In genomic region chr5:94577466-94578245, GRCh38 we compare ENCODE assay signal across 10 cellular contexts. TPM values are rescaled to one million over a fixed set of nuclear protein-coding genes. Genes with fewer than 3 reads are reported as not detected.
DNase-seq lines count a peak whose midpoint lies in the region; ATAC-seq and TF ChIP-seq lines count a peak whose summit lies in the region.
"Had no signal": no experiment of that assay in that cellular context is flagged by ENCODE, and none has a peak within 500 bp of the region (broad histone marks: within the 10 kb centered on the region; RNA-seq: fewer than 3 reads in every experiment).

No MANE protein-coding gene starts in this region.

- H3K9me3 Mint-ChIP-seq in activated T-cell treated with anti-CD3 and anti-CD28 coated beads, Interleukin-2, amount 50 U/mL, for 72 hours, result no peaks in the 10 kb centered on the region

- H3K36me3 ChIP-seq in KMS-11 (ENCODE audit: insufficient read depth) (no peaks in the 10 kb centered on the region), HAP-1 (replicated peaks) (no peaks in the 10 kb centered on the region)
- H3K36me3 ChIP-seq: cardiac muscle cell, stomach had no signal

- no peaks in the 10 kb centered on the region for H3K79me2 ChIP-seq in KMS-11 (ENCODE audit: insufficient read depth, low read depth)

- peak overlapping the region in 1 of 2 donors; percentile 39 for H3K4me3 Mint-ChIP-seq in activated T-cell treated with anti-CD3 and anti-CD28 coated beads, Interleukin-2, amount 50 U/mL, for 72 hours

- H3K27ac Mint-ChIP-seq in activated T-cell treated with anti-CD3 and anti-CD28 coated beads, Interleukin-2, amount 50 U/mL, for 72 hours, result peak overlapping the region; percentile 59

- H2AFZ ChIP-seq in KMS-11 (ENCODE audit: low read depth), result no peak overlapping the region

- ATAC-seq in activated T-cell treated with anti-CD3 and anti-CD28 coated beads, Interleukin-2, amount 50 U/mL, for 72 hours (replicated peaks in 1 of 2), result peak; percentile 43 to 59
- ATAC-seq in HG02759 (IDR thresholded peaks at IDR 0.05; ENCODE audit: unreplicated experiment) (peak; percentile 71), omental fat pad (ENCODE audit: low FRiP score) (no peak)

- in situ Hi-C loops in HAP-1 (cut with MboI; ENCODE audit: low sequenced_read_pairs), result no loop called here

- H3K4me1 Mint-ChIP-seq in activated T-cell treated with anti-CD3 and anti-CD28 coated beads, Interleukin-2, amount 50 U/mL, for 72 hours (ENCODE audit: low read depth), result peaks cover 24% of the 10 kb centered on the region

- peak overlapping the region; percentile 83 for H3K4me2 ChIP-seq in KMS-11

- H3K36me3 Mint-ChIP-seq in activated T-cell treated with anti-CD3 and anti-CD28 coated beads, Interleukin-2, amount 50 U/mL, for 72 hours (ENCODE audit: insufficient read depth in 2 of 2), result no peaks in the 10 kb centered on the region

- no peak overlapping the region for H3K9ac ChIP-seq in KMS-11

- H3K27ac ChIP-seq in KMS-11, result peak overlapping the region; percentile 29; the same call in 1 of the 2 replicates
- H3K27ac ChIP-seq: cardiac muscle cell, stomach had no signal

- no peaks in the 10 kb centered on the region for H3K9me3 ChIP-seq in HAP-1
- H3K9me3 ChIP-seq: stomach had no signal

- no peak for DNase-seq in activated T-cell treated with anti-CD3 and anti-CD28 coated beads, Interleukin-2, amount 50 U/mL, for 72 hours
- no peak for DNase-seq in activated T-cell treated with anti-CD3 and anti-CD28 coated beads, Interleukin-2, amount 50 U/mL, for 48 hours
- DNase-seq in HAP-1 (ENCODE audit: low spot score in 2 of 2) (no peak), omental fat pad (ENCODE audit: low spot score) (no peak), AG20443 (ENCODE audit: low spot score) (no peak), ecto neural progenitor cell (ENCODE audit: low spot score) (no peak)
- DNase-seq: stomach had no signal

- no peaks in the 10 kb centered on the region for H4K20me1 ChIP-seq in KMS-11 (ENCODE audit: insufficient read depth)

- peaks cover 59% of the 10 kb centered on the region for H3K4me1 ChIP-seq in KMS-11 (ENCODE audit: low read depth, poor library complexity, severe bottlenecking)
- H3K4me1 ChIP-seq in HAP-1, result peaks cover 5% of the 10 kb centered on the region; the same call in 1 of the 2 replicates
- H3K4me1 ChIP-seq: stomach had no signal

- H3K4me3 ChIP-seq in KMS-11 (IDR thresholded peaks at IDR 0.05; ENCODE audit: insufficient read depth, low read depth, low read length), result no peak overlapping the region
- H3K4me3 ChIP-seq in HAP-1, result no peak overlapping the region
- H3K4me3 ChIP-seq: cardiac muscle cell, stomach had no signal

- H3K27me3 Mint-ChIP-seq in activated T-cell treated with anti-CD3 and anti-CD28 coated beads, Interleukin-2, amount 50 U/mL, for 72 hours (ENCODE audit: low read depth), result no peaks in the 10 kb centered on the region

- H3K27me3 ChIP-seq in KMS-11 (ENCODE audit: insufficient read depth, low read depth) (no peaks in the 10 kb centered on the region), HAP-1 (ENCODE audit: low read depth) (no peaks in the 10 kb centered on the region)
- H3K27me3 ChIP-seq: cardiac muscle cell, stomach had no signal

- TF ChIP-seq CTCF in KMS-11 (conservative IDR thresholded peaks at IDR 0.05; ENCODE audit: low read depth, low read length) (no peak), omental fat pad (IDR thresholded peaks at IDR 0.05) (no peak)

RNA-seq across cellular contexts. Expression of gene KIAA0825, which starts 40.7 kb away (rescaled TPM):
- 1 to 10 TPM; 1.0 to 1.1 TPM for total RNA-seq in activated T-cell treated with anti-CD3 and anti-CD28 coated beads, Interleukin-2, amount 50 U/mL, for 72 hours
- 1 to 10 TPM; 2.5 to 9.3 (median 5.3) TPM for total RNA-seq in omental fat pad

RNA-seq across cellular contexts. Expression of gene SLF1, which starts 40.8 kb away (rescaled TPM):
- 10 to 100 TPM in 1 of 2 donors, 1 to 10 TPM in 1; 8.1 to 10.7 TPM for total RNA-seq in activated T-cell treated with anti-CD3 and anti-CD28 coated beads, Interleukin-2, amount 50 U/mL, for 72 hours
- 10 to 100 TPM in 1 of 4 donors, 1 to 10 TPM in 3; 3.4 to 16.2 (median 7.4) TPM for total RNA-seq in omental fat pad
